In the genomic region with DNA sequence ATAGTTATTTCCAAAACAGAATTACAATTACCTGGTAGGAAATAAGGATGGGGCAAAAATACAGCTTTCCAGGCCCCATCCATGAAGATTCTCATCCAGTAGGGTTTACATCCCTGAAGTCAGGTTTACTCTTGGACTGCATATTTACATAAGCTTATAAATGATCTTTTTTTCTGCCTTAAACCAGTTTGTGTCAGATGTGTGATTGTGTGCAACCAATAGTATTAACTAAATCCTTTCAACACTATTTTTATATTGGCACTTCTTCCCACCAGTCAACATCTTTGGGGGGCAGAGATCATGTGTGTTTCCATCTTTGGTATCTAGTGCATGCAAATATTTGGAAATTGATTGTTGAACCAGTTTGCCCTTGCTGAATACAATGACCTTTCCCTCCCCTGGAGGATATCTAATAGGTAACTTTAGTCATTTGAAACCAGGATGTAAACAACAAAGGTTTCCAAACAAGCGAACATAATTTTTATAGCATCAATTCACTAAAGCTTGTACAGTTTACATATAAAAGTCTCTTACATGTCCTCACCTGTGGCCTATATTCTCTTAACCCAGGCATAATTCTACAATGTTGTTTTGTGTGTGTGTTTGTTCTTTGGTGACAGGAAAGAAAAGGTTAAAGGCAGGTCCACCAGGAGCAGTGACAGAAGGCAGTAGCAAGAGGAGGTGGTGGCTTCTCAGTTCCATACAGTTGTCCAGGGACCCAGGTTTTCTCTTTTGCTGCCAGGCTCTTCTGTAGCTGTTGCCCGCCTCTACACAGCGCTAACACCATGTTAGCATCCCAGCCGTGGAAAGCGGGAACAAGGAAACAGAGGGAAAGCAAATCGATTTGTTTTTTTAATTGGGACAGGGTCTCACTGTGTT, we compare ENCODE assay signal across 18 cellular contexts. TPM values are rescaled to one million over a fixed set of nuclear protein-coding genes. Genes with fewer than 3 reads are reported as not detected.
DNase-seq lines count a peak whose midpoint lies in the region; TF ChIP-seq lines count a peak whose summit lies in the region.
"Had no signal": no experiment of that assay in that cellular context is flagged by ENCODE, and none has a peak within 500 bp of the region (broad histone marks: within the 10 kb centered on the region; RNA-seq: fewer than 3 reads in every experiment).

No MANE protein-coding gene starts in this region.

- H3K79me2 ChIP-seq in PC-9 (ENCODE audit: low read depth): peaks cover 40% of the 10 kb centered on the region
- no peaks in the 10 kb centered on the region for H3K79me2 ChIP-seq in smooth muscle cell (ENCODE audit: low read depth)
- no peaks in the 10 kb centered on the region for H3K79me2 ChIP-seq in mammary epithelial cell (ENCODE audit: insufficient read depth, low read length)

- dilution Hi-C loops in mammary epithelial cell (cut with HindIII; ENCODE audit: low sequenced_read_pairs): no loop called here

- no peaks in the 10 kb centered on the region for H4K20me1 ChIP-seq in PC-9 (ENCODE audit: insufficient read depth)
- no peaks in the 10 kb centered on the region for H4K20me1 ChIP-seq in smooth muscle cell (ENCODE audit: low read depth)
- no peaks in the 10 kb centered on the region for H4K20me1 ChIP-seq in mammary epithelial cell (ENCODE audit: insufficient read depth, low read length)

- H2AFZ ChIP-seq in PC-9: no peak overlapping the region
- H2AFZ ChIP-seq in smooth muscle cell (ENCODE audit: low read depth): no peak overlapping the region
- H2AFZ ChIP-seq in mammary epithelial cell (ENCODE audit: low read depth, low read length): no peak overlapping the region

- peaks cover 29% of the 10 kb centered on the region; the same call in 1 of the 2 replicates for H3F3A ChIP-seq in PC-9 (ENCODE audit: insufficient read depth, low read depth)
- peaks cover 9% of the 10 kb centered on the region for H3F3A ChIP-seq in smooth muscle cell (ENCODE audit: low read depth)

- no peaks in the 10 kb centered on the region for H3K27me3 ChIP-seq in left ventricle myocardium inferior (ENCODE audit: low read depth)
- H3K27me3 ChIP-seq in PC-9 (ENCODE audit: insufficient read depth, low read depth): no peaks in the 10 kb centered on the region
- H3K27me3 ChIP-seq in mucosa of rectum (ENCODE audit: control insufficient read depth in 2 of 2, insufficient read depth in 2 of 2, low read length in 2 of 2): no peaks in the 10 kb centered on the region
- no peaks in the 10 kb centered on the region for H3K27me3 ChIP-seq in vagina
- no peaks in the 10 kb centered on the region for H3K27me3 ChIP-seq in smooth muscle cell (ENCODE audit: low read depth)
- H3K27me3 ChIP-seq in mammary epithelial cell (ENCODE audit: insufficient read depth, low read length): no peaks in the 10 kb centered on the region
- H3K27me3 ChIP-seq: brain microvascular endothelial cell had no signal

- CTCF ChIA-PET in PC-9 (lab: Charles Lee): interaction anchor here (0.7 kb wide), 1 partner anchor 67 kb away, joined by 5 read pairs; no protein-coding TSS in a partner anchor
- CTCF ChIA-PET in mammary epithelial cell (lab: Charles Lee; ENCODE audit: low non-redundant PET): no interaction called here

- TF ChIP-seq POLR2A in vagina (IDR thresholded peaks at IDR 0.05): no peak

- POLR2A ChIA-PET in PC-9 (lab: Charles Lee; ENCODE audit: unreplicated experiment): no interaction called here

- H3K9me3 ChIP-seq in left ventricle myocardium inferior (replicated peaks) (no peaks in the 10 kb centered on the region), PC-9 (ENCODE audit: insufficient read depth, low read depth) (no peaks in the 10 kb centered on the region), mucosa of rectum (ENCODE audit: control insufficient read depth in 2 of 2, low read length in 2 of 2) (no peaks in the 10 kb centered on the region), vagina (no peaks in the 10 kb centered on the region), smooth muscle cell (replicated peaks; ENCODE audit: low read depth) (no peaks in the 10 kb centered on the region), mammary epithelial cell (replicated peaks; ENCODE audit: insufficient read depth, low read length) (no peaks in the 10 kb centered on the region)

- in situ Hi-C loops in mammary epithelial cell (cut with MboI; ENCODE audit: low sequenced_read_pairs in 2 of 2): no loop called here

- no peak for TF ChIP-seq CTCF in left ventricle myocardium inferior (IDR thresholded peaks at IDR 0.05; ENCODE audit: borderline replicate concordance)
- no peak for TF ChIP-seq CTCF in PC-9 (conservative IDR thresholded peaks at IDR 0.05)
- no peak for TF ChIP-seq CTCF in vagina (IDR thresholded peaks at IDR 0.05)
- no peak for TF ChIP-seq CTCF in smooth muscle cell (IDR thresholded peaks at IDR 0.05; ENCODE audit: borderline replicate concordance, insufficient read depth, poor library complexity, severe bottlenecking)
- no peak for TF ChIP-seq CTCF in mammary epithelial cell (conservative IDR thresholded peaks at IDR 0.05 in 1 of 2, IDR thresholded peaks at IDR 0.05 in 1 of 2; ENCODE audit: extremely low read depth in 1 of 2, insufficient read depth in 1 of 2, low read depth in 1 of 2, low read length in 2 of 2)

- H3K9me2 ChIP-seq in PC-9 (ENCODE audit: insufficient read depth): no peaks in the 10 kb centered on the region

- DNase-seq in left ventricle myocardium inferior (no peak), cardiac septum (ENCODE audit: low spot score) (no peak), PC-9 (peak in 1 of 2 experiments; percentile 80), vagina (ENCODE audit: extremely low spot score in 2 of 2) (no peak), smooth muscle cell (lab: John Stamatoyannopoulos, UW; ENCODE audit: unreplicated experiment) (no peak), mammary epithelial cell (no peak)
- DNase-seq in activated naive CD4-positive, alpha-beta T cell (lab: John Stamatoyannopoulos, UW): no peak
- DNase-seq: activated CD4-positive, alpha-beta T cell treated with anti-CD3 and anti-CD28 coated beads, Interleukin-2, amount 50 U/mL, for 48 hours; activated T-cell treated with anti-CD3 and anti-CD28 coated beads, Interleukin-2, amount 50 U/mL, for 24 hours; brain microvascular endothelial cell; naive thymus-derived CD4-positive, alpha-beta T cell; NCI-H1436 treated with DMSO at 0.1 percent for 48 hours; retina; stimulated activated CD4-positive, alpha-beta T cell treated with anti-CD3 and anti-CD28 coated beads, Interleukin-15, amount 100 ng/mL, for 24 hours; stimulated activated naive CD4-positive, alpha-beta T cell; SW 1271 had no signal

- BruUV-seq in PC-9 (replicated peaks; lab: Mats Ljungman, UMichigan) (no TSS peak), mammary epithelial cell (replicated peaks; lab: Mats Ljungman, UMichigan) (no TSS peak)

- peak overlapping the region; percentile 94 for H3K27ac ChIP-seq in left ventricle myocardium inferior (replicated peaks)
- H3K27ac ChIP-seq in PC-9: peak overlapping the region; percentile 39
- H3K27ac ChIP-seq in mucosa of rectum (ENCODE audit: low read depth in 2 of 2, low read length in 2 of 2): peak overlapping the region; percentile 78 to 89
- H3K27ac ChIP-seq in vagina: peak overlapping the region; percentile 97
- H3K27ac ChIP-seq in smooth muscle cell (ENCODE audit: low read depth): no peak overlapping the region
- no peak overlapping the region for H3K27ac ChIP-seq in mammary epithelial cell (ENCODE audit: insufficient read depth, low read depth, low read length)
- H3K27ac ChIP-seq: brain microvascular endothelial cell had no signal

- no peaks in the 10 kb centered on the region for H3K36me3 ChIP-seq in left ventricle myocardium inferior
- no peaks in the 10 kb centered on the region for H3K36me3 ChIP-seq in PC-9 (ENCODE audit: low read depth)
- H3K36me3 ChIP-seq in mucosa of rectum (ENCODE audit: control insufficient read depth in 2 of 2, insufficient read depth in 2 of 2, low read length in 2 of 2): no peaks in the 10 kb centered on the region
- no peaks in the 10 kb centered on the region for H3K36me3 ChIP-seq in vagina
- no peaks in the 10 kb centered on the region for H3K36me3 ChIP-seq in smooth muscle cell (ENCODE audit: low read depth)
- H3K36me3 ChIP-seq in mammary epithelial cell (ENCODE audit: insufficient read depth, low read length): no peaks in the 10 kb centered on the region
- H3K36me3 ChIP-seq: brain microvascular endothelial cell had no signal

- H3K4me3 ChIP-seq in left ventricle myocardium inferior: no peak overlapping the region
- peak overlapping the region; percentile 1; the same call in 1 of the 2 replicates for H3K4me3 ChIP-seq in PC-9
- H3K4me3 ChIP-seq in mucosa of rectum (ENCODE audit: low read length in 2 of 2): peak overlapping the region in 1 of 2 donors; percentile 25
- no peak overlapping the region for H3K4me3 ChIP-seq in vagina
- no peak overlapping the region for H3K4me3 ChIP-seq in smooth muscle cell
- no peak overlapping the region for H3K4me3 ChIP-seq in mammary epithelial cell (replicated peaks in 1 of 3; ENCODE audit: insufficient read depth in 1 of 3, low read depth in 2 of 3, low read length in 3 of 3)
- H3K4me3 ChIP-seq: lung had no signal

- WGBS in smooth muscle cell (ENCODE audit: low lambda C conversion rate): 97% methylated on average over 6 of the region's 6 CpGs
- WGBS in mammary epithelial cell (ENCODE audit: low coverage, missing lambda C conversion rate): 100% methylated on average over 1 of the region's 6 CpGs

- H3K9ac ChIP-seq in mucosa of rectum (ENCODE audit: low read depth in 1 of 2, low read length in 2 of 2): peak overlapping the region; percentile 10 to 16
- H3K9ac ChIP-seq in smooth muscle cell (ENCODE audit: low read depth): no peak overlapping the region
- no peak overlapping the region for H3K9ac ChIP-seq in mammary epithelial cell (ENCODE audit: insufficient read depth, low read length)

- intact Hi-C loops in left ventricle myocardium inferior (cut with micrococcal nuclease) (no loop called here), cardiac septum (cut with DNase I) (loop anchor here (5.0 kb wide), 2 partner anchors 52 to 128 kb away; a partner anchor contains a TSS), PC-9 (cut with micrococcal nuclease; ENCODE audit: unreplicated experiment) (loop anchor here (5.0 kb wide), 1 partner anchor 82 kb away; no protein-coding TSS in a partner anchor), vagina (cut with DNase I) (loop anchor here (10.0 kb wide), 1 partner anchor 49 kb away; no protein-coding TSS in a partner anchor), mammary epithelial cell (cut with micrococcal nuclease) (loop anchor here (5.0 kb wide), 1 partner anchor 143 kb away; no protein-coding TSS in a partner anchor)

- H3K4me2 ChIP-seq in PC-9: peak overlapping the region; percentile 90
- no peak overlapping the region for H3K4me2 ChIP-seq in smooth muscle cell
- H3K4me2 ChIP-seq in mammary epithelial cell (ENCODE audit: insufficient read depth, low read depth, low read length): no peak overlapping the region

- H3K4me1 ChIP-seq in left ventricle myocardium inferior (peaks cover 68% of the 10 kb centered on the region), PC-9 (replicated peaks; ENCODE audit: insufficient read depth) (peaks cover 52% of the 10 kb centered on the region), mucosa of rectum (ENCODE audit: control insufficient read depth in 2 of 2, insufficient read depth in 2 of 2, low read length in 2 of 2) (peaks cover 24 to 49% of the 10 kb centered on the region in 2 donors), vagina (peaks cover 17% of the 10 kb centered on the region), smooth muscle cell (ENCODE audit: low read depth) (peaks cover 57% of the 10 kb centered on the region), mammary epithelial cell (ENCODE audit: insufficient read depth, low read length) (peaks cover 27% of the 10 kb centered on the region)

RNA-seq across cellular contexts. Expression of a gene that starts 1.7 kb away (rescaled TPM):
- total RNA-seq in left ventricle myocardium inferior: 33.4 TPM
- 19.9 TPM for total RNA-seq in cardiac septum
- total RNA-seq in PC-9 (2021): 34.0 and 61.1 TPM in 2 replicates
- total RNA-seq in vagina: 28.5 TPM
- total RNA-seq in smooth muscle cell: 8.4 and 9.3 TPM in 2 replicates
- polyA plus RNA-seq in smooth muscle cell: 4.2 and 9.7 TPM in 2 replicates
- 10 to 100 TPM in 1 of 2 donors, not detected in 1; 11.2 TPM for total RNA-seq in mammary epithelial cell
- 1.4 TPM for polyA plus RNA-seq in mammary epithelial cell
- polyA minus RNA-seq in mammary epithelial cell: not detected

Comparison
In these comparisons a context has a peak if more than half of its experiments do, and no peak if none do; other contexts are left out.
1. H3K27ac ChIP-seq: peak in left ventricle myocardium inferior (single experiment), PC-9 (single experiment), mucosa of rectum (2 of 2) and vagina (single experiment); none in smooth muscle cell (single experiment) and mammary epithelial cell (single experiment).
2. H3K9ac ChIP-seq: peak in mucosa of rectum (2 of 2); none in smooth muscle cell (single experiment) and mammary epithelial cell (single experiment).